ENCODE assay signal across 15 cellular contexts in genomic region chr11:107218123-107219084, GRCh38.
"Had no signal": no experiment of that assay in that cellular context is flagged by ENCODE, and none has a peak within 500 bp of the region (broad histone marks: within the 10 kb centered on the region; RNA-seq: fewer than 3 reads in every experiment).

No MANE protein-coding gene starts in this region.

- FAIRE-seq: bronchial epithelial cell, islet of Langerhans had no signal

- H3K27me3 ChIP-seq: esophagus muscularis mucosa, testis had no signal

- H3K9me3 ChIP-seq: esophagus muscularis mucosa, testis had no signal

- H3K36me3 ChIP-seq: esophagus muscularis mucosa had no signal

- H3K4me1 ChIP-seq: esophagus muscularis mucosa, testis had no signal

- ATAC-seq: activated CD4-positive, alpha-beta T cell treated with anti-CD3 and anti-CD28 coated beads for 36 hours; natural killer cell; stimulated activated naive CD8-positive, alpha-beta T cell treated with anti-CD3 and anti-CD28 coated beads, Interleukin-15, amount 100 ng/mL, for 72 hours had no signal

- H3K27ac ChIP-seq: esophagus muscularis mucosa, testis had no signal

- H3K4me1 Mint-ChIP-seq: activated CD4-positive, alpha-beta memory T cell treated with anti-CD3 and anti-CD28 coated beads, Interleukin-2, amount 10 ng/mL, durations not matched to agents 7 days and 5 days; activated CD4-positive, alpha-beta T cell treated with anti-CD3 and anti-CD28 coated beads for 36 hours; activated naive CD8-positive, alpha-beta T cell treated with anti-CD3 and anti-CD28 coated beads, Interleukin-2, amount 10 ng/mL, durations not matched to agents 7 days and 5 days; natural killer cell; stimulated activated naive CD8-positive, alpha-beta T cell treated with anti-CD3 and anti-CD28 coated beads, Interleukin-15, amount 100 ng/mL, for 72 hours had no signal

- H3K27ac Mint-ChIP-seq: activated CD4-positive, alpha-beta memory T cell treated with anti-CD3 and anti-CD28 coated beads, Interleukin-2, amount 10 ng/mL, durations not matched to agents 7 days and 5 days; activated CD4-positive, alpha-beta T cell treated with anti-CD3 and anti-CD28 coated beads for 36 hours; activated naive CD8-positive, alpha-beta T cell treated with anti-CD3 and anti-CD28 coated beads, Interleukin-2, amount 10 ng/mL, durations not matched to agents 7 days and 5 days; natural killer cell; stimulated activated naive CD8-positive, alpha-beta T cell treated with anti-CD3 and anti-CD28 coated beads, Interleukin-15, amount 100 ng/mL, for 72 hours had no signal

- H3K27me3 Mint-ChIP-seq: activated CD4-positive, alpha-beta memory T cell treated with anti-CD3 and anti-CD28 coated beads, Interleukin-2, amount 10 ng/mL, durations not matched to agents 7 days and 5 days; activated CD4-positive, alpha-beta T cell treated with anti-CD3 and anti-CD28 coated beads for 36 hours; activated naive CD8-positive, alpha-beta T cell treated with anti-CD3 and anti-CD28 coated beads, Interleukin-2, amount 10 ng/mL, durations not matched to agents 7 days and 5 days; stimulated activated naive CD8-positive, alpha-beta T cell treated with anti-CD3 and anti-CD28 coated beads, Interleukin-15, amount 100 ng/mL, for 72 hours had no signal

- DNase-seq: activated CD4-positive, alpha-beta memory T cell treated with anti-CD3 and anti-CD28 coated beads, Interleukin-2, amount 10 ng/mL, durations not matched to agents 7 days and 5 days; activated CD4-positive, alpha-beta T cell treated with anti-CD3 and anti-CD28 coated beads for 36 hours; activated CD8-positive, alpha-beta memory T cell treated with anti-CD3 and anti-CD28 coated beads, Interleukin-2, amount 50 U/mL, for 48 hours; activated naive CD8-positive, alpha-beta T cell treated with anti-CD3 and anti-CD28 coated beads, Interleukin-2, amount 10 ng/mL, durations not matched to agents 7 days and 5 days; anterior cingulate cortex; glutamatergic neuron; mammary epithelial cell; natural killer cell; stimulated activated CD4-positive, alpha-beta T cell treated with anti-CD3 and anti-CD28 coated beads, Interleukin-4, amount 100 ng/mL, for 4 hours; stimulated activated naive CD8-positive, alpha-beta T cell treated with anti-CD3 and anti-CD28 coated beads, Interleukin-15, amount 100 ng/mL, for 72 hours; T1000; testis had no signal

- H3K4me3 Mint-ChIP-seq: activated CD4-positive, alpha-beta memory T cell treated with anti-CD3 and anti-CD28 coated beads, Interleukin-2, amount 10 ng/mL, durations not matched to agents 7 days and 5 days; activated CD4-positive, alpha-beta T cell treated with anti-CD3 and anti-CD28 coated beads for 36 hours; activated naive CD8-positive, alpha-beta T cell treated with anti-CD3 and anti-CD28 coated beads, Interleukin-2, amount 10 ng/mL, durations not matched to agents 7 days and 5 days; natural killer cell; stimulated activated naive CD8-positive, alpha-beta T cell treated with anti-CD3 and anti-CD28 coated beads, Interleukin-15, amount 100 ng/mL, for 72 hours had no signal

- H3K9me3 Mint-ChIP-seq: activated CD4-positive, alpha-beta memory T cell treated with anti-CD3 and anti-CD28 coated beads, Interleukin-2, amount 10 ng/mL, durations not matched to agents 7 days and 5 days; activated naive CD8-positive, alpha-beta T cell treated with anti-CD3 and anti-CD28 coated beads, Interleukin-2, amount 10 ng/mL, durations not matched to agents 7 days and 5 days; stimulated activated naive CD8-positive, alpha-beta T cell treated with anti-CD3 and anti-CD28 coated beads, Interleukin-15, amount 100 ng/mL, for 72 hours had no signal

- H3K4me3 ChIP-seq: esophagus muscularis mucosa, testis had no signal

- H3K36me3 Mint-ChIP-seq: activated naive CD8-positive, alpha-beta T cell treated with anti-CD3 and anti-CD28 coated beads, Interleukin-2, amount 10 ng/mL, durations not matched to agents 7 days and 5 days; natural killer cell had no signal
